Comparison of ENCODE assay signal across 10 cellular contexts in the genomic region with DNA sequence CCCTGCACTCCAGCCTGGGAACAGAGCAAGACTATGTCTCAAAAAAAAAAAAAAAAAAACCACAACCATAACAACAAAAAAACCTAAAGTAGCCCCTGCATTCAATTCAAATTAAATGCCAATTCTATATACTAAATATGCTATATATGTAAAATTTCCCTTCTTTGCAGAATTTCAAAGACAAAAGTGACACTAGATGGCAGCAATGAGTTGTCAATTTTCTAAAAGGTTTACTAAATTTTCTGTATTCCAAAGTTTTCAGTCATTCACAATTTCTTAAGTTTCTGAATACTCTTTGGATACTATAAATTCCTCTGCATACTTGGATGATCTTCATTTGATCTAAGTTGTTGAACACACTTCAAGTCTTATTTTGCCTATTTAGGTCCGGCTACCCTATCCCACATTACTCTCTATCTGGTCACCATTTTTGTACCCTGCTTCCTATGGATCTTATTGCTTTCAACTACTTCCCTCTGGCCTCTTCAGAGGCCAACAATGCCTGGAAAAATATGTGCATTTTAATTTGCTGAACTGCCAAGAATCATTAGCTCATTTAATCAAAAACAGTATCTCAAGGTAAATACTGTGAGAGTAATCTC. TPM values are rescaled to one million over a fixed set of nuclear protein-coding genes. Genes with fewer than 3 reads are reported as not detected.
DNase-seq lines count a peak whose midpoint lies in the region; ATAC-seq and TF ChIP-seq lines count a peak whose summit lies in the region.
"Had no signal": no experiment of that assay in that cellular context is flagged by ENCODE, and none has a peak within 500 bp of the region (broad histone marks: within the 10 kb centered on the region; RNA-seq: fewer than 3 reads in every experiment).

No MANE protein-coding gene starts in this region.

- H3K36me3 Mint-ChIP-seq in osteocyte (ENCODE audit: unreplicated experiment), result peaks cover 24% of the 10 kb centered on the region

- no peak overlapping the region for H3K27ac Mint-ChIP-seq in osteocyte (ENCODE audit: unreplicated experiment)

- no peak for TF ChIP-seq CTCF in choroid plexus epithelial cell (conservative IDR thresholded peaks at IDR 0.05; ENCODE audit: low read depth, low read length)
- peak; percentile 59 for TF ChIP-seq CTCF in osteocyte (IDR thresholded peaks at IDR 0.05)

- no peak overlapping the region for H3K4me3 Mint-ChIP-seq in osteocyte (ENCODE audit: unreplicated experiment)

- peaks cover 19% of the 10 kb centered on the region for H3K4me1 Mint-ChIP-seq in osteocyte (ENCODE audit: unreplicated experiment)

- H3K4me3 ChIP-seq in choroid plexus epithelial cell (ENCODE audit: low read depth, low read length), result no peak overlapping the region
- H3K4me3 ChIP-seq: BLaER1 had no signal

- ATAC-seq in GM19397 (IDR thresholded peaks at IDR 0.05; ENCODE audit: unreplicated experiment), result no peak
- ATAC-seq in GM21825 (IDR thresholded peaks at IDR 0.05; ENCODE audit: unreplicated experiment), result no peak

- peak; percentile 58 for DNase-seq in NCI-H2171 treated with DMSO at 0.1 percent for 48 hours (lab: John Stamatoyannopoulos, UW)
- no peak for DNase-seq in NCI-H2171 (lab: John Stamatoyannopoulos, UW)
- DNase-seq in NAMALWA (ENCODE audit: low spot score), result peak; percentile 69
- DNase-seq in choroid plexus epithelial cell (ENCODE audit: low read depth), result peak; percentile 53
- no peak for DNase-seq in osteocyte (ENCODE audit: extremely low spot score, unreplicated experiment)
- no peak for DNase-seq in NCI-H1930 (lab: John Stamatoyannopoulos, UW)

- H3K9me3 Mint-ChIP-seq in osteocyte (ENCODE audit: unreplicated experiment), result no peaks in the 10 kb centered on the region

- no peaks in the 10 kb centered on the region for H3K27me3 Mint-ChIP-seq in osteocyte (ENCODE audit: unreplicated experiment)

RNA-seq across cellular contexts. Expression of a gene that starts 27.9 kb away (rescaled TPM):
- 424 and 430 TPM in 2 replicates for total RNA-seq in osteocyte

RNA-seq across cellular contexts. Expression of a gene that starts 38.6 kb away (rescaled TPM):
- total RNA-seq in osteocyte, result not detected in 2 replicates
- total RNA-seq: pulmonary artery endothelial cell had no signal

Comparison
In these comparisons a context has a peak if more than half of its experiments do, and no peak if none do; other contexts are left out.
1. DNase-seq: peak in NCI-H2171 treated with DMSO at 0.1 percent for 48 hours (single experiment), NAMALWA (single experiment) and choroid plexus epithelial cell (single experiment); none in NCI-H2171 (single experiment), osteocyte (single experiment) and NCI-H1930 (0 of 2).